In the genomic region with DNA sequence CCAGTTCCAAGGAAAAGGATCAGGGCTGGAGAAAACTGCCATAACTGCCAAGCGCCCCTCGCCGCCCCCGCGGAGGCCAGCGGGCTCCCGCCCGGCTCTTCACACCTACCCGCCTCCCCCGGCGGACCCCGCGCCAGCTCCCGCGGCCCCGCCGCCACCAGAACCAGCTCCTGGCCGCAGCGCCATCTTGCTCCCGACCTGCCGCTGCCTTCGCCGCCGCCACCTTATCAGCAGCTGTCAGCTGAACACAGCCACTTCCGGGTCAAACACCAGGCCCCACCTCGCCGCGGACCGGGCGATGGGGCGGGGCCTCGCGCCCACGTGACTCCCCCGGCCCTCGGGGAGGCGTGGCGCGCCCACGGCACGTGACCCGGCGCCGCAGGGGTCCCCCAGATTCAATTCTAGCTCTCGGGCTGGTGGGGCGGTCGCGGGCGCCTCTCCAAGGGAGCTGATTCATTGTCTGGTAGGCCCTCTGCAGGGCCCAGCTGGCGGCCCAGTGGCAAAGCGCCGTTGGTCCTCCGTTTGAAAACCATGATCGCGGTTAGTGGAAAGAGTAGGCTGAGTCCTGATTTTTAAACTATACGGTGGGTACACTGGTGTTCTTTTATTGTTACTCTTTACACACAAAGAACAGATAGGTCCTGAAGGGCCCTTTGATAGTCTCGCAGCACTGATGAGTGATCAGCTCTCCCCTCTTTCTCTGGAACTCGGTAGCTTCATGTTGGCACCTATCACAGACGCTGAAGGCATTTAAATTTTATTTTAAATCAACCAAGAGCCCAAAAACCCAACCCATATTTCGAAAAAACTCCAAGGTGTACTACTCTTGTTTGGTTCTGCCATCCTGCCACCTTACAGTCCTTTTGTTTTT, we compare ENCODE assay signal across 1 cellular context.
TF ChIP-seq lines count a peak whose summit lies in the region.

A gene with protein sequence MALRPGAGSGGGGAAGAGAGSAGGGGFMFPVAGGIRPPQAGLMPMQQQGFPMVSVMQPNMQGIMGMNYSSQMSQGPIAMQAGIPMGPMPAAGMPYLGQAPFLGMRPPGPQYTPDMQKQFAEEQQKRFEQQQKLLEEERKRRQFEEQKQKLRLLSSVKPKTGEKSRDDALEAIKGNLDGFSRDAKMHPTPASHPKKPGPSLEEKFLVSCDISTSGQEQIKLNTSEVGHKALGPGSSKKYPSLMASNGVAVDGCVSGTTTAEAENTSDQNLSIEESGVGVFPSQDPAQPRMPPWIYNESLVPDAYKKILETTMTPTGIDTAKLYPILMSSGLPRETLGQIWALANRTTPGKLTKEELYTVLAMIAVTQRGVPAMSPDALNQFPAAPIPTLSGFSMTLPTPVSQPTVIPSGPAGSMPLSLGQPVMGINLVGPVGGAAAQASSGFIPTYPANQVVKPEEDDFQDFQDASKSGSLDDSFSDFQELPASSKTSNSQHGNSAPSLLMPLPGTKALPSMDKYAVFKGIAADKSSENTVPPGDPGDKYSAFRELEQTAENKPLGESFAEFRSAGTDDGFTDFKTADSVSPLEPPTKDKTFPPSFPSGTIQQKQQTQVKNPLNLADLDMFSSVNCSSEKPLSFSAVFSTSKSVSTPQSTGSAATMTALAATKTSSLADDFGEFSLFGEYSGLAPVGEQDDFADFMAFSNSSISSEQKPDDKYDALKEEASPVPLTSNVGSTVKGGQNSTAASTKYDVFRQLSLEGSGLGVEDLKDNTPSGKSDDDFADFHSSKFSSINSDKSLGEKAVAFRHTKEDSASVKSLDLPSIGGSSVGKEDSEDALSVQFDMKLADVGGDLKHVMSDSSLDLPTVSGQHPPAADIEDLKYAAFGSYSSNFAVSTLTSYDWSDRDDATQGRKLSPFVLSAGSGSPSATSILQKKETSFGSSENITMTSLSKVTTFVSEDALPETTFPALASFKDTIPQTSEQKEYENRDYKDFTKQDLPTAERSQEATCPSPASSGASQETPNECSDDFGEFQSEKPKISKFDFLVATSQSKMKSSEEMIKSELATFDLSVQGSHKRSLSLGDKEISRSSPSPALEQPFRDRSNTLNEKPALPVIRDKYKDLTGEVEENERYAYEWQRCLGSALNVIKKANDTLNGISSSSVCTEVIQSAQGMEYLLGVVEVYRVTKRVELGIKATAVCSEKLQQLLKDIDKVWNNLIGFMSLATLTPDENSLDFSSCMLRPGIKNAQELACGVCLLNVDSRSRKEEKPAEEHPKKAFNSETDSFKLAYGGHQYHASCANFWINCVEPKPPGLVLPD (N-terminal part only) (minus strand): TSS at position 249 of the 871 bp plus-strand sequence. CDS start 63 bp downstream, at position 186.

TF ChIP-seq in K562, 482 proteins besides CTCF, POLR2A, EP300 and RAD21 (continued from another document and continues in another):
- TF ChIP-seq KLF13 (tag; IDR thresholded peaks at IDR 0.05; ENCODE audit: borderline replicate concordance, low read depth) (peak; percentile 90), TOE1 (IDR thresholded peaks at IDR 0.05; ENCODE audit: borderline replicate concordance) (peak; percentile 97), TOE1 (CRISPR knock-in tag; IDR thresholded peaks at IDR 0.05; ENCODE audit: borderline replicate concordance, low read depth) (no peak), DMBX1 (CRISPR knock-in tag; IDR thresholded peaks at IDR 0.05; ENCODE audit: borderline replicate concordance) (no peak), ZNF551 (CRISPR knock-in tag; IDR thresholded peaks at IDR 0.05) (0 out of 2 replicates have a peak, but pooled peaks have one; percentile 37), HSF4 (CRISPR knock-in tag; IDR thresholded peaks at IDR 0.05; ENCODE audit: borderline replicate concordance) (no peak), NR4A1 (CRISPR knock-in tag; IDR thresholded peaks at IDR 0.05) (no peak), NR4A1 (tag; IDR thresholded peaks at IDR 0.05) (no peak), RFX1 (IDR thresholded peaks at IDR 0.05) (no peak), CCNT2 (IDR thresholded peaks at IDR 0.05; ENCODE audit: borderline replicate concordance, extremely low read depth, insufficient read length, low read depth, low read length) (peak; percentile 100), HEY1 (CRISPR knock-in tag; IDR thresholded peaks at IDR 0.05; ENCODE audit: borderline replicate concordance) (0 out of 2 replicates have a peak, but pooled peaks have one; percentile 65), JUND (IDR thresholded peaks at IDR 0.05; ENCODE audit: borderline replicate concordance, low read depth, low read length) (peak; percentile 70), JUND (tag; IDR thresholded peaks at IDR 0.05; ENCODE audit: borderline replicate concordance, low read depth, low read length) (peak; percentile 10; the same call in 1 of the 3 replicates), FOS (IDR thresholded peaks at IDR 0.05; ENCODE audit: extremely low read depth, insufficient read length) (peak; percentile 60), ZNF316 (IDR thresholded peaks at IDR 0.05) (peak; percentile 36; the same call in 1 of the 2 replicates), ARID2 (IDR thresholded peaks at IDR 0.05) (no peak), FUS (optimal IDR thresholded peaks at IDR 0.05; ENCODE audit: low read depth, low read length) (peak; percentile 96), NONO (IDR thresholded peaks at IDR 0.05; ENCODE audit: low read depth in 2 of 2, low read length in 1 of 2) (peak; percentile 51 to 76; a peak in 3 of 4 replicates), MYC (IDR thresholded peaks at IDR 0.05; ENCODE audit: low read depth, low read length) (peak; percentile 86), MYC (CRISPR knock-in tag; IDR thresholded peaks at IDR 0.05; ENCODE audit: borderline replicate concordance, low read depth) (no peak), ZNF644 (tag; IDR thresholded peaks at IDR 0.05; ENCODE audit: low read depth) (0 out of 2 replicates have a peak, but pooled peaks have one; percentile 43), ELF1 (tag; IDR thresholded peaks at IDR 0.05) (peak; percentile 95), HOXB6 (CRISPR knock-in tag; IDR thresholded peaks at IDR 0.05; ENCODE audit: borderline replicate concordance) (no peak), STAT5B (CRISPR knock-in tag; IDR thresholded peaks at IDR 0.05) (no peak), ETV1 (tag; conservative IDR thresholded peaks at IDR 0.05; ENCODE audit: low read depth) (peak; percentile 54; the same call in 1 of the 2 replicates), RB1 (IDR thresholded peaks at IDR 0.05; ENCODE audit: low read depth) (peak; percentile 86), CREM (IDR thresholded peaks at IDR 0.05; ENCODE audit: low read depth) (peak; percentile 74), HNRNPK (IDR thresholded peaks at IDR 0.05; ENCODE audit: low read depth, low read length, poor library complexity, severe bottlenecking) (peak; percentile 94), CTBP1 (IDR thresholded peaks at IDR 0.05; ENCODE audit: borderline replicate concordance) (peak; percentile 70; the same call in 1 of the 2 replicates), NCOA4 (IDR thresholded peaks at IDR 0.05; ENCODE audit: partially characterized antibody) (no peak), RBBP5 (IDR thresholded peaks at IDR 0.05; ENCODE audit: borderline replicate concordance, insufficient read depth, low read length, poor library complexity, severe bottlenecking) (peak; percentile 90), CHD4 (IDR thresholded peaks at IDR 0.05; ENCODE audit: insufficient read depth, insufficient replicate concordance, low read depth, low read length, poor library complexity, severe bottlenecking) (no peak)
- TF ChIP-seq, protein P1, sequence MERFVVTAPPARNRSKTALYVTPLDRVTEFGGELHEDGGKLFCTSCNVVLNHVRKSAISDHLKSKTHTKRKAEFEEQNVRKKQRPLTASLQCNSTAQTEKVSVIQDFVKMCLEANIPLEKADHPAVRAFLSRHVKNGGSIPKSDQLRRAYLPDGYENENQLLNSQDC (CRISPR knock-in tag; IDR thresholded peaks at IDR 0.05) = peak; percentile 67; the same call in 1 of the 2 replicates
- TF ChIP-seq, protein P2, sequence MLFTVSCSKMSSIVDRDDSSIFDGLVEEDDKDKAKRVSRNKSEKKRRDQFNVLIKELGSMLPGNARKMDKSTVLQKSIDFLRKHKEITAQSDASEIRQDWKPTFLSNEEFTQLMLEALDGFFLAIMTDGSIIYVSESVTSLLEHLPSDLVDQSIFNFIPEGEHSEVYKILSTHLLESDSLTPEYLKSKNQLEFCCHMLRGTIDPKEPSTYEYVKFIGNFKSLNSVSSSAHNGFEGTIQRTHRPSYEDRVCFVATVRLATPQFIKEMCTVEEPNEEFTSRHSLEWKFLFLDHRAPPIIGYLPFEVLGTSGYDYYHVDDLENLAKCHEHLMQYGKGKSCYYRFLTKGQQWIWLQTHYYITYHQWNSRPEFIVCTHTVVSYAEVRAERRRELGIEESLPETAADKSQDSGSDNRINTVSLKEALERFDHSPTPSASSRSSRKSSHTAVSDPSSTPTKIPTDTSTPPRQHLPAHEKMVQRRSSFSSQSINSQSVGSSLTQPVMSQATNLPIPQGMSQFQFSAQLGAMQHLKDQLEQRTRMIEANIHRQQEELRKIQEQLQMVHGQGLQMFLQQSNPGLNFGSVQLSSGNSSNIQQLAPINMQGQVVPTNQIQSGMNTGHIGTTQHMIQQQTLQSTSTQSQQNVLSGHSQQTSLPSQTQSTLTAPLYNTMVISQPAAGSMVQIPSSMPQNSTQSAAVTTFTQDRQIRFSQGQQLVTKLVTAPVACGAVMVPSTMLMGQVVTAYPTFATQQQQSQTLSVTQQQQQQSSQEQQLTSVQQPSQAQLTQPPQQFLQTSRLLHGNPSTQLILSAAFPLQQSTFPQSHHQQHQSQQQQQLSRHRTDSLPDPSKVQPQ (CRISPR knock-in tag; IDR thresholded peaks at IDR 0.05; ENCODE audit: borderline replicate concordance) = 0 out of 2 replicates have a peak, but pooled peaks have one; percentile 87
- TF ChIP-seq, protein P3, sequence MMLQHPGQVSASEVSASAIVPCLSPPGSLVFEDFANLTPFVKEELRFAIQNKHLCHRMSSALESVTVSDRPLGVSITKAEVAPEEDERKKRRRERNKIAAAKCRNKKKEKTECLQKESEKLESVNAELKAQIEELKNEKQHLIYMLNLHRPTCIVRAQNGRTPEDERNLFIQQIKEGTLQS (IDR thresholded peaks at IDR 0.05) = peak; percentile 44
- TF ChIP-seq, protein P3 (CRISPR knock-in tag; conservative IDR thresholded peaks at IDR 0.05) = 0 out of 2 replicates have a peak, but pooled peaks have one; percentile 10
- TF ChIP-seq, protein P4, sequence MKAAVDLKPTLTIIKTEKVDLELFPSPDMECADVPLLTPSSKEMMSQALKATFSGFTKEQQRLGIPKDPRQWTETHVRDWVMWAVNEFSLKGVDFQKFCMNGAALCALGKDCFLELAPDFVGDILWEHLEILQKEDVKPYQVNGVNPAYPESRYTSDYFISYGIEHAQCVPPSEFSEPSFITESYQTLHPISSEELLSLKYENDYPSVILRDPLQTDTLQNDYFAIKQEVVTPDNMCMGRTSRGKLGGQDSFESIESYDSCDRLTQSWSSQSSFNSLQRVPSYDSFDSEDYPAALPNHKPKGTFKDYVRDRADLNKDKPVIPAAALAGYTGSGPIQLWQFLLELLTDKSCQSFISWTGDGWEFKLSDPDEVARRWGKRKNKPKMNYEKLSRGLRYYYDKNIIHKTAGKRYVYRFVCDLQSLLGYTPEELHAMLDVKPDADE (conservative IDR thresholded peaks at IDR 0.05; ENCODE audit: control insufficient read depth, low read depth, low read length) = peak; percentile 94; the same call in 1 of the 2 replicates
- TF ChIP-seq, protein P5, sequence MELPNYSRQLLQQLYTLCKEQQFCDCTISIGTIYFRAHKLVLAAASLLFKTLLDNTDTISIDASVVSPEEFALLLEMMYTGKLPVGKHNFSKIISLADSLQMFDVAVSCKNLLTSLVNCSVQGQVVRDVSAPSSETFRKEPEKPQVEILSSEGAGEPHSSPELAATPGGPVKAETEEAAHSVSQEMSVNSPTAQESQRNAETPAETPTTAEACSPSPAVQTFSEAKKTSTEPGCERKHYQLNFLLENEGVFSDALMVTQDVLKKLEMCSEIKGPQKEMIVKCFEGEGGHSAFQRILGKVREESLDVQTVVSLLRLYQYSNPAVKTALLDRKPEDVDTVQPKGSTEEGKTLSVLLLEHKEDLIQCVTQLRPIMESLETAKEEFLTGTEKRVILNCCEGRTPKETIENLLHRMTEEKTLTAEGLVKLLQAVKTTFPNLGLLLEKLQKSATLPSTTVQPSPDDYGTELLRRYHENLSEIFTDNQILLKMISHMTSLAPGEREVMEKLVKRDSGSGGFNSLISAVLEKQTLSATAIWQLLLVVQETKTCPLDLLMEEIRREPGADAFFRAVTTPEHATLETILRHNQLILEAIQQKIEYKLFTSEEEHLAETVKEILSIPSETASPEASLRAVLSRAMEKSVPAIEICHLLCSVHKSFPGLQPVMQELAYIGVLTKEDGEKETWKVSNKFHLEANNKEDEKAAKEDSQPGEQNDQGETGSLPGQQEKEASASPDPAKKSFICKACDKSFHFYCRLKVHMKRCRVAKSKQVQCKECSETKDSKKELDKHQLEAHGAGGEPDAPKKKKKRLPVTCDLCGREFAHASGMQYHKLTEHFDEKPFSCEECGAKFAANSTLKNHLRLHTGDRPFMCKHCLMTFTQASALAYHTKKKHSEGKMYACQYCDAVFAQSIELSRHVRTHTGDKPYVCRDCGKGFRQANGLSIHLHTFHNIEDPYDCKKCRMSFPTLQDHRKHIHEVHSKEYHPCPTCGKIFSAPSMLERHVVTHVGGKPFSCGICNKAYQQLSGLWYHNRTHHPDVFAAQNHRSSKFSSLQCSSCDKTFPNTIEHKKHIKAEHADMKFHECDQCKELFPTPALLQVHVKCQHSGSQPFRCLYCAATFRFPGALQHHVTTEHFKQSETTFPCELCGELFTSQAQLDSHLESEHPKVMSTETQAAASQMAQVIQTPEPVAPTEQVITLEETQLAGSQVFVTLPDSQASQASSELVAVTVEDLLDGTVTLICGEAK (IDR thresholded peaks at IDR 0.05) = peak; percentile 86
- TF ChIP-seq, protein P5 (CRISPR knock-in tag; IDR thresholded peaks at IDR 0.05) = no peak
